ENCODE assay signal across 7 cellular contexts in genomic region chr10:75108684-75109458, GRCh38. TPM values are rescaled to one million over a fixed set of nuclear protein-coding genes. Genes with fewer than 3 reads are reported as not detected.
DNase-seq lines count a peak whose midpoint lies in the region; ATAC-seq, FAIRE-seq and TF ChIP-seq lines count a peak whose summit lies in the region.

No MANE protein-coding gene starts in this region.

- DNase-seq in ELF-1 (ENCODE audit: low read depth, low spot score) (peak; percentile 76), bronchial epithelial cell (ENCODE audit: low read depth) (no peak), retina (no peak)
- peak in 1 of 9 donors; percentile 18 for DNase-seq in naive thymus-derived CD4-positive, alpha-beta T cell
- DNase-seq in stimulated activated naive CD4-positive, alpha-beta T cell (lab: John Stamatoyannopoulos, UW): no peak

- H3K27ac Mint-ChIP-seq in naive thymus-derived CD4-positive, alpha-beta T cell: peak overlapping the region; percentile 70 to 98 (median 92)

- peaks cover 21 to 43% (median 42%) of the 10 kb centered on the region in 7 donors for H3K4me1 Mint-ChIP-seq in naive thymus-derived CD4-positive, alpha-beta T cell

- no peak for ATAC-seq in naive thymus-derived CD4-positive, alpha-beta T cell
- ATAC-seq in GM19467 (IDR thresholded peaks at IDR 0.05; ENCODE audit: unreplicated experiment): no peak

- H3K4me3 Mint-ChIP-seq in naive thymus-derived CD4-positive, alpha-beta T cell: peak overlapping the region in 7 of 10 donors; percentile 34 to 98 (median 84)

- no peaks in the 10 kb centered on the region for H3K9me3 ChIP-seq in naive thymus-derived CD4-positive, alpha-beta T cell (ENCODE audit: control insufficient read depth in 2 of 3, low read length in 3 of 3)

- no peaks in the 10 kb centered on the region for H3K36me3 ChIP-seq in KMS-11 (ENCODE audit: insufficient read depth)
- H3K36me3 ChIP-seq in bronchial epithelial cell (ENCODE audit: control insufficient read depth, insufficient read depth, low read length): no peaks in the 10 kb centered on the region
- H3K36me3 ChIP-seq in naive thymus-derived CD4-positive, alpha-beta T cell (ENCODE audit: control insufficient read depth in 2 of 3, insufficient read depth in 3 of 3, low read length in 3 of 3): no peaks in the 10 kb centered on the region

- no peak overlapping the region for H3K9ac ChIP-seq in KMS-11

- no peak overlapping the region for H3K4me3 ChIP-seq in KMS-11 (IDR thresholded peaks at IDR 0.05; ENCODE audit: insufficient read depth, low read depth, low read length)
- H3K4me3 ChIP-seq in bronchial epithelial cell (ENCODE audit: low read depth, low read length): no peak overlapping the region
- H3K4me3 ChIP-seq in naive thymus-derived CD4-positive, alpha-beta T cell (ENCODE audit: low read length): no peak overlapping the region

- CTCF ChIA-PET in naive thymus-derived CD4-positive, alpha-beta T cell (lab: Charles Lee): interaction anchor here (0.7 kb wide), 1 partner anchor 121 kb away, joined by 3 read pairs; no protein-coding TSS in a partner anchor

- H3K4me2 ChIP-seq in KMS-11: no peak overlapping the region

- peaks cover 33% of the 10 kb centered on the region for H3K4me1 ChIP-seq in KMS-11 (ENCODE audit: low read depth, poor library complexity, severe bottlenecking)
- H3K4me1 ChIP-seq in naive thymus-derived CD4-positive, alpha-beta T cell (ENCODE audit: control insufficient read depth in 2 of 2, insufficient read depth in 2 of 2, low read length in 2 of 2): peaks cover 14% of the 10 kb centered on the region in 2 donors

- H2AFZ ChIP-seq in KMS-11 (ENCODE audit: low read depth): peak overlapping the region; percentile 77; the same call in 1 of the 2 replicates

- TF ChIP-seq CTCF in KMS-11 (conservative IDR thresholded peaks at IDR 0.05; ENCODE audit: low read depth, low read length) (peak; percentile 60), bronchial epithelial cell (IDR thresholded peaks at IDR 0.05; ENCODE audit: insufficient read depth, low read length, severe bottlenecking) (peak; percentile 68)

- no peaks in the 10 kb centered on the region for H3K27me3 ChIP-seq in KMS-11 (ENCODE audit: insufficient read depth, low read depth)
- no peaks in the 10 kb centered on the region for H3K27me3 ChIP-seq in bronchial epithelial cell (ENCODE audit: control insufficient read depth, insufficient read depth, low read length)
- H3K27me3 ChIP-seq in naive thymus-derived CD4-positive, alpha-beta T cell (ENCODE audit: control insufficient read depth in 2 of 2, insufficient read depth in 2 of 2, low read length in 2 of 2): no peaks in the 10 kb centered on the region

- H4K20me1 ChIP-seq in KMS-11 (ENCODE audit: insufficient read depth): no peaks in the 10 kb centered on the region

- H3K27me3 Mint-ChIP-seq in naive thymus-derived CD4-positive, alpha-beta T cell: no peaks in the 10 kb centered on the region

- H3K79me2 ChIP-seq in KMS-11 (ENCODE audit: insufficient read depth, low read depth): peaks cover 20% of the 10 kb centered on the region; the same call in 1 of the 2 replicates

- H3K27ac ChIP-seq in KMS-11: no peak overlapping the region
- H3K27ac ChIP-seq in naive thymus-derived CD4-positive, alpha-beta T cell (ENCODE audit: low read depth, low read length): peak overlapping the region; percentile 9

- POLR2A ChIA-PET in naive thymus-derived CD4-positive, alpha-beta T cell (lab: Charles Lee): interaction anchor here (1.0 to 1.7 kb wide), 2 partner anchors 8 to 101 kb away, joined by 3 to 4 read pairs; partner anchors contain the start of gene VDAC2

- H3K9me3 Mint-ChIP-seq in naive thymus-derived CD4-positive, alpha-beta T cell: no peaks in the 10 kb centered on the region

- intact Hi-C loops in naive thymus-derived CD4-positive, alpha-beta T cell (cut with micrococcal nuclease): no loop called here

- peaks cover 0 to 2% (median 0%) of the 10 kb centered on the region in 5 donors for H3K36me3 Mint-ChIP-seq in naive thymus-derived CD4-positive, alpha-beta T cell

- FAIRE-seq in bronchial epithelial cell (lab: Jason Lieb, UNC): no peak

RNA-seq across cellular contexts. Expression of gene SAMD8, which starts 2.6 kb away (rescaled TPM):
- 25.5 and 36.0 TPM in 2 replicates for total RNA-seq in bronchial epithelial cell
- 10 to 100 TPM; 14.8 to 31.7 (median 17.5) TPM for total RNA-seq in naive thymus-derived CD4-positive, alpha-beta T cell
- polyA plus RNA-seq in naive thymus-derived CD4-positive, alpha-beta T cell: 1 to 10 TPM; 4.5 to 5.5 TPM
